21 cellular contexts compared by ENCODE assay signal in the genomic region with DNA sequence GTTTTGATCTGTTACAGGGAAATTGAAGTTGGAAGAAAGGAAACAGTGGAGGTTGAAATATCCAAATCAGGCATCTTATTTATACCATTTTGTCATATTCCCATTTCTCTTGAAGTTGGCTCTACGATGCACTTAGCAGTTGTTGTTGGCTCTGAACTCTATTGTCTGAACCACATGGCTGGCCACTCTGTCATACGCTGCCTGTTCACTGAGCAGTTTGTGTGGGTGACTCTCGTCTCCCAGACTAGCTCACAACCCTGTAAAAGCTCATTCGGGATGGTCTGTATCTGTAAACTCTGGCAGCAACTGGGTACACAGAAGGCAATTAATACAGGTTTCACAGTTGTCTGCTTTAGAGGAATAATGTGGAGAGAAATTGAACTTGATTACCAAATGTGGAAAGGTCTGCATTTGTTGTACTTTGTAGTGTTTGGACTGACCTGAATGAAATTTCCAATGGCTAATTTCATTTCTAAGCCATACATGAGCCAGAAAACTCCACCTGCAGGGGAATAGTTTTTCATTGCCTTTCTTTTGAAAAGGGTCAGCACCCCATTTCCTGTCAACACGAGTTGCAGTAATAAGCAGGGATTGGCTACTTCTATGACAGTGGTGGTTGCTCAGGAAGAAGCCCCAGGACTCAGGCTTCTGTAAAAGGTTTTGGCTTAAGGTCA.
"Had no signal": no experiment of that assay in that cellular context is flagged by ENCODE, and none has a peak within 500 bp of the region (broad histone marks: within the 10 kb centered on the region; RNA-seq: fewer than 3 reads in every experiment).

No MANE protein-coding gene starts in this region.

- H3K27ac ChIP-seq: adrenal gland, left ventricle myocardium inferior, spleen, tibial nerve had no signal

- DNase-seq: activated CD4-positive, alpha-beta T cell treated with anti-CD3 and anti-CD28 coated beads for 4 hours; activated CD4-positive, alpha-beta T cell treated with anti-CD3 and anti-CD28 coated beads, Interleukin-2, amount 50 U/mL, for 48 hours; activated CD4-positive, CD25-positive, alpha-beta regulatory T cell; activated CD8-positive, alpha-beta memory T cell treated with anti-CD3 and anti-CD28 coated beads, Interleukin-2, amount 50 U/mL, for 48 hours; activated naive CD4-positive, alpha-beta T cell; activated T-cell treated with anti-CD3 and anti-CD28 coated beads, Interleukin-2, amount 50 U/mL, for 4 hours; adrenal gland; cerebellar nuclear complex; effector CD4-positive, alpha-beta T cell; erythroblast; foreskin melanocyte; immature natural killer cell; left ventricle myocardium inferior; occipital lobe; posterior cingulate gyrus; spleen; stimulated activated CD4-positive, alpha-beta T cell treated with anti-CD3 and anti-CD28 coated beads, Interleukin-4, amount 100 ng/mL, for 24 hours; stimulated activated naive CD8-positive, alpha-beta T cell treated with anti-CD3 and anti-CD28 coated beads, Interleukin-15, Interleukin-2, amounts not matched to agents 100 U/mL and 50 U/mL, for 24 hours; SW 1271; T-helper 17 cell had no signal

- H3K9me3 ChIP-seq: adrenal gland, left ventricle myocardium inferior, spleen, tibial nerve had no signal

- H3K36me3 ChIP-seq: adrenal gland, left ventricle myocardium inferior, spleen, tibial nerve had no signal

- H3K27me3 ChIP-seq: adrenal gland, spleen, tibial nerve had no signal

- H3K4me3 ChIP-seq: adrenal gland, left ventricle myocardium inferior, spleen, tibial nerve had no signal
